In genomic region chr12:56282581-56282980, GRCh38 we compare ENCODE assay signal across 25 cellular contexts.
"Had no signal": no experiment of that assay in that cellular context is flagged by ENCODE, and none has a peak within 500 bp of the region (broad histone marks: within the 10 kb centered on the region; RNA-seq: fewer than 3 reads in every experiment).

No MANE protein-coding gene starts in this region.

- DNase-seq: activated CD4-positive, alpha-beta T cell treated with anti-CD3 and anti-CD28 coated beads, Interleukin-2, amount 50 U/mL, for 48 hours; activated CD8-positive, alpha-beta memory T cell treated with anti-CD3 and anti-CD28 coated beads, Interleukin-2, amount 10 ng/mL, durations not matched to agents 7 days and 5 days; activated effector memory CD4-positive, alpha-beta T cell treated with Interleukin-2 at 50 U/mL for 16 hours; activated naive CD8-positive, alpha-beta T cell treated with anti-CD3 and anti-CD28 coated beads for 36 hours; activated T-cell treated with anti-CD3 and anti-CD28 coated beads, Interleukin-2, amount 50 U/mL, for 1 hour; amygdala; body of pancreas; dorsolateral prefrontal cortex; erythroblast; foreskin melanocyte; glutamatergic neuron; hippocampal formation; occipital lobe; posterior cingulate gyrus; retina; stimulated activated CD4-positive, alpha-beta T cell treated with anti-CD3 and anti-CD28 coated beads, Interleukin-12 subunit alpha, Interleukin-12 subunit beta, amount 100 ng/mL, for 4 hours; stimulated activated CD4-positive, alpha-beta T cell treated with anti-CD3 and anti-CD28 coated beads, Interleukin-2, amount 100 ng/mL, for 24 hours; stomach; T-helper 1 cell; T1000; trophoblast cell had no signal

- H3K9me3 ChIP-seq: body of pancreas, stomach, vagina had no signal

- H3K27me3 Mint-ChIP-seq: activated CD8-positive, alpha-beta memory T cell treated with anti-CD3 and anti-CD28 coated beads, Interleukin-2, amount 10 ng/mL, durations not matched to agents 7 days and 5 days; activated naive CD8-positive, alpha-beta T cell treated with anti-CD3 and anti-CD28 coated beads for 36 hours had no signal

- H3K27ac Mint-ChIP-seq: activated CD8-positive, alpha-beta memory T cell treated with anti-CD3 and anti-CD28 coated beads, Interleukin-2, amount 10 ng/mL, durations not matched to agents 7 days and 5 days; activated naive CD8-positive, alpha-beta T cell treated with anti-CD3 and anti-CD28 coated beads for 36 hours; mesothelial cell of epicardium had no signal

- H3K4me1 Mint-ChIP-seq: activated naive CD8-positive, alpha-beta T cell treated with anti-CD3 and anti-CD28 coated beads for 36 hours; mesothelial cell of epicardium had no signal

- ATAC-seq: activated CD4-positive, CD25-positive, alpha-beta regulatory T cell treated with anti-CD3 and anti-CD28 coated beads, Interleukin-2, amount 50 U/mL, for 24 hours; activated CD8-positive, alpha-beta memory T cell treated with anti-CD3 and anti-CD28 coated beads, Interleukin-2, amount 10 ng/mL, durations not matched to agents 7 days and 5 days; body of pancreas had no signal

- H3K4me3 ChIP-seq: body of pancreas, dorsolateral prefrontal cortex, lung, stomach, vagina had no signal

- H3K9me3 Mint-ChIP-seq: activated naive CD8-positive, alpha-beta T cell treated with anti-CD3 and anti-CD28 coated beads for 36 hours; mesothelial cell of epicardium had no signal

- H3K27me3 ChIP-seq: body of pancreas, dorsolateral prefrontal cortex, stomach, vagina had no signal

- H3K27ac ChIP-seq: body of pancreas, dorsolateral prefrontal cortex, stomach, vagina had no signal

- H3K4me3 Mint-ChIP-seq: activated CD8-positive, alpha-beta memory T cell treated with anti-CD3 and anti-CD28 coated beads, Interleukin-2, amount 10 ng/mL, durations not matched to agents 7 days and 5 days; activated naive CD8-positive, alpha-beta T cell treated with anti-CD3 and anti-CD28 coated beads for 36 hours; mesothelial cell of epicardium had no signal
